Comparison of ENCODE assay signal across 9 cellular contexts in the genomic region with DNA sequence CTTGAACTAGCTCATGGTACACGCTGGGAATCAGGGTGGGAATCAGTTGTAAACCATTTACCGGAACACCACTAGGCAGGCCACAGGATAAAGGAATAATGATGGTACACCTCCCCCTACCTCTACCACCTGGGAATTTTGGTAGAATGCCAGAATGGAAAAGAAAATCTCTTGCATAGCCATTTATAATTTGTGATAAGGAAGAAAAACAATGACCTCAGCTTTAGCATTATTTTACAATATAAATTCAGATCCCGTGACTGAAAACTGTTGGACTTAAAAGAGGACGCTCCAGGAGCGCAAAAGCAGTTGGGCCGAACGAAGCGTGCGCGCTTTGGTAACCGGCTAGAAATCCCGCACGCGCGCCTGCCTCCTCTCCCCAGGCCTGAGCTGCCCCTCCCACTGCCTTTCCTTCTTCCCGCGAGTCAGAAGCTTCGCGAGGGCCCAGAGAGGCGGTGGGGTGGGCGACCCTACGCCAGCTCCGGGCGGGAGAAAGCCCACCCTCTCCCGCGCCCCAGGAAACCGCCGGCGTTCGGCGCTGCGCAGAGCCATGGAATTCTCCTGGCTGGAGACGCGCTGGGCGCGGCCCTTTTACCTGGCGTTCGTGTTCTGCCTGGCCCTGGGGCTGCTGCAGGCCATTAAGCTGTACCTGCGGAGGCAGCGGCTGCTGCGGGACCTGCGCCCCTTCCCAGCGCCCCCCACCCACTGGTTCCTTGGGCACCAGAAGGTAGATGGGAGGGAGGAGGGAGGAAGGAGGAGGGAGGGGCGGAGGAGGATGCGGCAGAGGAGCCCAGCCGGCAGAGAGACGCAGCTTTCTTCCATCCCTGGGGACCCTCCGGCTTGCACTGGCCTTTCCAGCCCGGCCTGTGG. TPM values are rescaled to one million over a fixed set of nuclear protein-coding genes. Genes with fewer than 3 reads are reported as not detected.
A peak's percentile ranks its signal among the peaks of the same experiment; 100 is the strongest.
DNase-seq lines count a peak whose midpoint lies in the region; ATAC-seq, FAIRE-seq and TF ChIP-seq lines count a peak whose summit lies in the region.
"Had no signal": no experiment of that assay in that cellular context is flagged by ENCODE, and none has a peak within 500 bp of the region (broad histone marks: within the 10 kb centered on the region; RNA-seq: fewer than 3 reads in every experiment).

CYP4X1 (plus strand) TSS at position 402 of the 870 bp plus-strand sequence; CDS start at position 551, 149 bp downstream.

- 4 to 6% methylated on average over 37 to 46 of the region's 49 CpGs for WGBS in thyroid gland, 2 donors

- TF ChIP-seq CTCF in left lung (IDR thresholded peaks at IDR 0.05) (no peak), thyroid gland (IDR thresholded peaks at IDR 0.05) (no peak)

- H3K36me3 ChIP-seq in left lung: no peaks in the 10 kb centered on the region
- H3K36me3 ChIP-seq in thyroid gland: no peaks in the 10 kb centered on the region

- H3K4me3 ChIP-seq in left lung (peak within 1 kb of the TSS; percentile 22 to 39), thyroid gland (replicated peaks in 1 of 3) (peak within 1 kb of the TSS in 1 of 3 donors; percentile 23)

- peak; percentile 88 for ATAC-seq in left lung
- ATAC-seq in HG02970 (IDR thresholded peaks at IDR 0.05; ENCODE audit: low FRiP score, unreplicated experiment): no peak

- intact Hi-C loops in left lung (cut with DNase I) (no loop called here), thyroid gland (cut with DNase I) (no loop called here)

- H3K27ac ChIP-seq in left lung (no peak within 1 kb of the TSS), thyroid gland (peak within 1 kb of the TSS in 2 of 3 donors; percentile 44 to 75)

- peak; percentile 27 for DNase-seq in NCI-H2171 (lab: John Stamatoyannopoulos, UW)
- peak; percentile 71 for DNase-seq in dermis blood vessel endothelial cell
- peak in 1 of 2 donors; percentile 70 for DNase-seq in left lung
- DNase-seq in thyroid gland: peak; percentile 4 to 11
- DNase-seq in SKM-1 treated with dmso at 0.1 percent for 144 hours (lab: John Stamatoyannopoulos, UW; ENCODE audit: unreplicated experiment): no peak
- DNase-seq in GM12892 (ENCODE audit: insufficient read length): no peak
- no peak for DNase-seq in NCI-H2107 treated with DMSO at 0.1 percent for 48 hours (lab: John Stamatoyannopoulos, UW; ENCODE audit: unreplicated experiment)

- TF ChIP-seq POLR2A in thyroid gland (IDR thresholded peaks at IDR 0.05) (no peak), GM12892 (IDR thresholded peaks at IDR 0.05; ENCODE audit: low read depth, low read length) (no peak)

- H3K27me3 ChIP-seq in left lung (peaks cover 0 to 28% of the 10 kb centered on the region in 2 donors), thyroid gland (peaks cover 3% of the 10 kb centered on the region)

- H3K9me3 ChIP-seq in left lung (no peaks in the 10 kb centered on the region), thyroid gland (no peaks in the 10 kb centered on the region)

- no peaks in the 10 kb centered on the region for H3K4me1 ChIP-seq in left lung
- peaks cover 6 to 9% of the 10 kb centered on the region in 2 donors for H3K4me1 ChIP-seq in thyroid gland

- FAIRE-seq in GM12892 (lab: Jason Lieb, UNC): no peak

RNA-seq across cellular contexts. Expression of gene CYP4X1, which starts in this region (rescaled TPM):
- total RNA-seq in dermis blood vessel endothelial cell (2.3 and 6.3 TPM in 2 replicates), left lung (1 to 10 TPM; 5.2 to 8.8 TPM), thyroid gland (1 to 10 TPM; 4.3 to 8.1 (median 6.8) TPM)
- polyA plus RNA-seq in GM12892 (2012; ENCODE audit: missing spikeins): not detected
- total RNA-seq: T-helper 1 cell treated with Interleukin-12 subunit alpha and Interleukin-12 subunit beta and Interleukin-4 antibody, amounts not matched to agents 30 ng/mL and 1 ng/mL, for 36 hours had no signal

Comparison
In these comparisons a context has a peak if more than half of its experiments do, and no peak if none do; other contexts are left out.
1. DNase-seq: peak in NCI-H2171 (single experiment), dermis blood vessel endothelial cell (single experiment) and thyroid gland (2 of 2); none in SKM-1 treated with dmso at 0.1 percent for 144 hours (single experiment), GM12892 (single experiment) and NCI-H2107 treated with DMSO at 0.1 percent for 48 hours (single experiment).
2. H3K27ac ChIP-seq: peak in thyroid gland (2 of 3); none in left lung (0 of 2).